8 cellular contexts compared by ENCODE assay signal in the genomic region with DNA sequence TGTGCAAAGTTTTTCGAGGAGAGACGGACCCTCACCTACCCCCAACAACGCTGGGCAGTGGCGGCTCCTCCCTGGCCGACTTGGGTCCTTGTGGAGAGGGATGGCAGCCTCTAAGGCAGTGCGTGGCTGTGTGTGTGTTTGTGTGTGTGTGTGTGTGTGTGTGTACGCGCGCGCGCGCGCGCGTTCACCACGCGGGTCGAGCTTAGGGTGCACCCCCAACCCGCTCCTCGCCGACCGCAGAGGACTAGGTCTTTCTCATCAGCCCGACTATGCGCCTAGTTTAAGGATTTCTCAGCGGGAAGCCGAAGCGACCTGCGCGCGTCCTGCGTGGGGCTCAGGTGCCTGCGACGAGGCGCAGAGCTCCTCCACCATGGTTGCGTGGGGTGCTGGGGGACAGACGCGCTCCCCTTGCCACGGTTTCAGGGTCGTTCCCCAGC. TPM values are rescaled to one million over a fixed set of nuclear protein-coding genes. Genes with fewer than 3 reads are reported as not detected.
DNase-seq lines count a peak whose midpoint lies in the region; ATAC-seq and TF ChIP-seq lines count a peak whose summit lies in the region.

No MANE protein-coding gene starts in this region.

- H2AFZ ChIP-seq in mammary epithelial cell (ENCODE audit: low read depth, low read length) = peak overlapping the region; percentile 92

- in situ Hi-C loops in mammary epithelial cell (cut with MboI; ENCODE audit: low sequenced_read_pairs in 2 of 2) = no loop called here

- TF ChIP-seq CTCF in AG04450 (IDR thresholded peaks at IDR 0.05; ENCODE audit: low read depth, low read length) = no peak
- no peak for TF ChIP-seq CTCF in mammary epithelial cell (conservative IDR thresholded peaks at IDR 0.05 in 1 of 2, IDR thresholded peaks at IDR 0.05 in 1 of 2; ENCODE audit: extremely low read depth in 1 of 2, insufficient read depth in 1 of 2, low read depth in 1 of 2, low read length in 2 of 2)
- no peak for TF ChIP-seq CTCF in liver (IDR thresholded peaks at IDR 0.05; ENCODE audit: low read depth, low read length, missing input control)

- H3K27ac ChIP-seq in AG04450 (ENCODE audit: low read depth, low read length) = no peak overlapping the region
- H3K27ac ChIP-seq in HUES64 (ENCODE audit: low read depth, low read length) = no peak overlapping the region
- H3K27ac ChIP-seq in mammary epithelial cell (ENCODE audit: insufficient read depth, low read depth, low read length) = peak overlapping the region; percentile 49
- peak overlapping the region; percentile 89 to 91 for H3K27ac ChIP-seq in liver (ENCODE audit: low read depth in 1 of 2, low read length in 2 of 2)
- peak overlapping the region; percentile 36 for H3K27ac ChIP-seq in temporal lobe (ENCODE audit: low read depth, low read length)

- dilution Hi-C loops in mammary epithelial cell (cut with HindIII; ENCODE audit: low sequenced_read_pairs) = no loop called here

- peaks cover 54% of the 10 kb centered on the region for H3K79me2 ChIP-seq in mammary epithelial cell (ENCODE audit: insufficient read depth, low read length)

- H3K4me1 ChIP-seq in HUES64 (ENCODE audit: insufficient read depth, low read length) (peaks cover 41% of the 10 kb centered on the region), mammary epithelial cell (ENCODE audit: insufficient read depth, low read length) (peaks cover 16% of the 10 kb centered on the region), liver (ENCODE audit: control insufficient read depth in 4 of 4, insufficient read depth in 4 of 4, low read length in 3 of 4) (peaks cover 12 to 51% (median 33%) of the 10 kb centered on the region in 4 donors)

- H3K4me3 ChIP-seq in AG04450 (ENCODE audit: low read depth, low read length) (peak overlapping the region; percentile 74), HUES64 (ENCODE audit: low read length) (peak overlapping the region; percentile 80), mammary epithelial cell (replicated peaks in 1 of 3; ENCODE audit: insufficient read depth in 1 of 3, low read depth in 2 of 3, low read length in 3 of 3) (peak overlapping the region; percentile 74 to 99 (median 86)), liver (ENCODE audit: low read depth in 1 of 3, low read length in 3 of 3) (peak overlapping the region; percentile 78 to 95 (median 91))

- CTCF ChIA-PET in AG04450 (lab: Charles Lee) (interaction anchor here (0.6 to 2.3 kb wide), 4 partner anchors 49 to 203 kb away, joined by 4 to 16 read pairs (median 8); no protein-coding TSS in a partner anchor), mammary epithelial cell (lab: Charles Lee; ENCODE audit: low non-redundant PET) (interaction anchor here (0.7 to 1.2 kb wide), 2 partner anchors 59 to 202 kb away, joined by 3 to 4 read pairs; no protein-coding TSS in a partner anchor)

- no peaks in the 10 kb centered on the region for H4K20me1 ChIP-seq in mammary epithelial cell (ENCODE audit: insufficient read depth, low read length)

- H3K9me3 ChIP-seq in AG04450 (ENCODE audit: control insufficient read depth, insufficient read depth, low read length) (no peaks in the 10 kb centered on the region; the same call in 1 of the 2 replicates), HUES64 (ENCODE audit: insufficient read depth, low read depth, low read length) (no peaks in the 10 kb centered on the region), mammary epithelial cell (replicated peaks; ENCODE audit: insufficient read depth, low read length) (no peaks in the 10 kb centered on the region), liver (ENCODE audit: control insufficient read depth in 4 of 4, low read length in 3 of 4) (no peaks in the 10 kb centered on the region)

- WGBS in HUES64 = under 1% methylated on average over 39 of the region's 39 CpGs
- 0% methylated on average over 2 of the region's 39 CpGs for WGBS in mammary epithelial cell (ENCODE audit: low coverage, missing lambda C conversion rate)
- under 1% methylated on average over 39 of the region's 39 CpGs for WGBS in liver

- peak overlapping the region; percentile 89 for H3K4me2 ChIP-seq in mammary epithelial cell (ENCODE audit: insufficient read depth, low read depth, low read length)

- BruUV-seq in mammary epithelial cell (replicated peaks; lab: Mats Ljungman, UMichigan) = no TSS peak

- DNase-seq in AG04450 (ENCODE audit: low read depth, low spot score) = no peak
- DNase-seq in mammary epithelial cell = peak; percentile 41
- DNase-seq in NK-92 (lab: John Stamatoyannopoulos, UW; ENCODE audit: unreplicated experiment) = no peak
- DNase-seq in NCI-H226 = no peak

- H3K27me3 ChIP-seq in AG04450 (ENCODE audit: control insufficient read depth, insufficient read depth, low read length) (peaks cover 16% of the 10 kb centered on the region), HUES64 (ENCODE audit: insufficient read depth, low read length) (peaks cover 9% of the 10 kb centered on the region; the same call in 1 of the 2 replicates), mammary epithelial cell (ENCODE audit: insufficient read depth, low read length) (no peaks in the 10 kb centered on the region), liver (ENCODE audit: control insufficient read depth in 4 of 4, insufficient read depth in 4 of 4, low read length in 3 of 4) (no peaks in the 10 kb centered on the region)

- 0 out of 2 replicates have a peak, but pooled peaks cover 2% of the 10 kb centered on the region for H3K36me3 ChIP-seq in HUES64 (ENCODE audit: insufficient read depth, low read length)
- no peaks in the 10 kb centered on the region for H3K36me3 ChIP-seq in mammary epithelial cell (ENCODE audit: insufficient read depth, low read length)
- H3K36me3 ChIP-seq in liver (ENCODE audit: control insufficient read depth in 4 of 4, insufficient read depth in 3 of 4, low read depth in 1 of 4, low read length in 3 of 4) = no peaks in the 10 kb centered on the region

- TF ChIP-seq RAD21 in liver (IDR thresholded peaks at IDR 0.05) = no peak

- ATAC-seq in HG03039 (IDR thresholded peaks at IDR 0.05; ENCODE audit: unreplicated experiment) = no peak

- POLR2A ChIA-PET in AG04450 (lab: Yijun Ruan, JAX) = interaction anchor here (0.6 to 1.2 kb wide), 4 partner anchors 54 to 179 kb away, joined by 3 to 7 read pairs (median 5); no protein-coding TSS in a partner anchor

- intact Hi-C loops in mammary epithelial cell (cut with micrococcal nuclease) = loop anchor here (1.0 to 5.0 kb wide), 4 partner anchors 53 to 213 kb away; a partner anchor contains a TSS

- H3K9ac ChIP-seq in HUES64 (ENCODE audit: low read depth, low read length) (peak overlapping the region; percentile 90), mammary epithelial cell (ENCODE audit: insufficient read depth, low read length) (peak overlapping the region; percentile 45), liver (ENCODE audit: low read depth in 1 of 2, low read length in 2 of 2) (peak overlapping the region; percentile 54 to 63)

TF ChIP-seq in liver, 16 proteins besides CTCF, POLR2A, EP300 and RAD21:
- TF ChIP-seq, protein P1, sequence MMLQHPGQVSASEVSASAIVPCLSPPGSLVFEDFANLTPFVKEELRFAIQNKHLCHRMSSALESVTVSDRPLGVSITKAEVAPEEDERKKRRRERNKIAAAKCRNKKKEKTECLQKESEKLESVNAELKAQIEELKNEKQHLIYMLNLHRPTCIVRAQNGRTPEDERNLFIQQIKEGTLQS (IDR thresholded peaks at IDR 0.05) = no peak
- no peak for TF ChIP-seq FOXA2 (IDR thresholded peaks at IDR 0.05)
- TF ChIP-seq, protein P2, sequence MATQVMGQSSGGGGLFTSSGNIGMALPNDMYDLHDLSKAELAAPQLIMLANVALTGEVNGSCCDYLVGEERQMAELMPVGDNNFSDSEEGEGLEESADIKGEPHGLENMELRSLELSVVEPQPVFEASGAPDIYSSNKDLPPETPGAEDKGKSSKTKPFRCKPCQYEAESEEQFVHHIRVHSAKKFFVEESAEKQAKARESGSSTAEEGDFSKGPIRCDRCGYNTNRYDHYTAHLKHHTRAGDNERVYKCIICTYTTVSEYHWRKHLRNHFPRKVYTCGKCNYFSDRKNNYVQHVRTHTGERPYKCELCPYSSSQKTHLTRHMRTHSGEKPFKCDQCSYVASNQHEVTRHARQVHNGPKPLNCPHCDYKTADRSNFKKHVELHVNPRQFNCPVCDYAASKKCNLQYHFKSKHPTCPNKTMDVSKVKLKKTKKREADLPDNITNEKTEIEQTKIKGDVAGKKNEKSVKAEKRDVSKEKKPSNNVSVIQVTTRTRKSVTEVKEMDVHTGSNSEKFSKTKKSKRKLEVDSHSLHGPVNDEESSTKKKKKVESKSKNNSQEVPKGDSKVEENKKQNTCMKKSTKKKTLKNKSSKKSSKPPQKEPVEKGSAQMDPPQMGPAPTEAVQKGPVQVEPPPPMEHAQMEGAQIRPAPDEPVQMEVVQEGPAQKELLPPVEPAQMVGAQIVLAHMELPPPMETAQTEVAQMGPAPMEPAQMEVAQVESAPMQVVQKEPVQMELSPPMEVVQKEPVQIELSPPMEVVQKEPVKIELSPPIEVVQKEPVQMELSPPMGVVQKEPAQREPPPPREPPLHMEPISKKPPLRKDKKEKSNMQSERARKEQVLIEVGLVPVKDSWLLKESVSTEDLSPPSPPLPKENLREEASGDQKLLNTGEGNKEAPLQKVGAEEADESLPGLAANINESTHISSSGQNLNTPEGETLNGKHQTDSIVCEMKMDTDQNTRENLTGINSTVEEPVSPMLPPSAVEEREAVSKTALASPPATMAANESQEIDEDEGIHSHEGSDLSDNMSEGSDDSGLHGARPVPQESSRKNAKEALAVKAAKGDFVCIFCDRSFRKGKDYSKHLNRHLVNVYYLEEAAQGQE (IDR thresholded peaks at IDR 0.05) = no peak
- no peak for TF ChIP-seq GABPA (IDR thresholded peaks at IDR 0.05 in 1 of 2, conservative IDR thresholded peaks at IDR 0.05 in 1 of 2)
- TF ChIP-seq YY1 (IDR thresholded peaks at IDR 0.05) = no peak
- no peak for TF ChIP-seq HNF4G (IDR thresholded peaks at IDR 0.05)
- no peak for TF ChIP-seq RXRA (IDR thresholded peaks at IDR 0.05)
- no peak for TF ChIP-seq JUND (IDR thresholded peaks at IDR 0.05)
- no peak for TF ChIP-seq NR2F2 (IDR thresholded peaks at IDR 0.05)

RNA-seq across cellular contexts. Expression of a gene that starts 0.9 kb away (rescaled TPM):
- polyA plus RNA-seq in AG04450 (2011; rRNA removed) (1.8 and 2.0 TPM in 2 replicates), mammary epithelial cell (13.2 TPM), liver (1 to 10 TPM; 7.8 to 9.1 TPM)
- polyA minus RNA-seq in AG04450 (2011; rRNA and poly(A)+ RNA removed) = 2.7 and 5.2 TPM in 2 replicates
- polyA plus RNA-seq in HUES64 (2013, experiment 1 of 2) = 65.5 TPM
- 75.1 TPM for polyA plus RNA-seq in HUES64 (2013, experiment 2 of 2)
- total RNA-seq in mammary epithelial cell (10 to 100 TPM in 1 of 2 donors, 1 to 10 TPM in 1; 7.8 to 22.0 TPM), liver (10 to 100 TPM in 1 of 2 donors, 1 to 10 TPM in 1; 8.4 to 15.5 TPM), temporal lobe (2.2 TPM)
- polyA minus RNA-seq in mammary epithelial cell = 18.0 TPM

Comparison
In these comparisons a context has a peak if more than half of its experiments do, and no peak if none do; other contexts are left out.
1. H3K27ac ChIP-seq: peak in mammary epithelial cell (single experiment), liver (2 of 2) and temporal lobe (single experiment); none in AG04450 (single experiment) and HUES64 (single experiment).
2. Peak in every context shown above with its lines, with median percentiles within 50 percentile points of each other: H3K4me3 ChIP-seq and H3K9ac ChIP-seq.